ENCODE assay signal across 26 cellular contexts in the genomic region with DNA sequence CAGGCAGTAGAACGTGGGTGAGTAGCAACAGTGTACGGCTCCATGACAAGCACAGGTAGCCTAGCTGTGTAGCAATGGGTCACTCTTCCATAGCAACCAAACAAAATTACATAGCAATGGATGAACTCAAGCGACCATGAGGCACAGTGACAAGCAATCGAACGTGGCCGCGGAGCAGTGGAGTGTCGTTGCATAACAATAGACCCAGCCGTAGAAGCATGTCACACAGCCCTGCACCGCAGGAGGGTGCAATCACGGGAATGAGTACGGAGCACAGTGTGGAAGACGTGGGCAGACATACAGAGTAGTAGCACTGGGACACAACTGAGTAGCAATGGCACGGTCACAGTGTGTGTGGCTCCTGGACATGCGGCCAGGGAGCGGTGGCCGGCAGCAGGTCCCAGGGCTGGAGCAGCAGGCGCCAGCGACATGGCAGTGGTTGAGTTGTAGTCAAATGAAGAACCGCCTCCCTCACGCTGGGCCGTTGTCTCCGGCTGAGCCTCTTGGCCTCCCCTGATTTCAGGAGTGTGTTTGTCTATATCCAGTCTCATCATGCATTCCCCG.
DNase-seq lines count a peak whose midpoint lies in the region; ATAC-seq and TF ChIP-seq lines count a peak whose summit lies in the region.
"Had no signal": no experiment of that assay in that cellular context is flagged by ENCODE, and none has a peak within 500 bp of the region (broad histone marks: within the 10 kb centered on the region; RNA-seq: fewer than 3 reads in every experiment).

No MANE protein-coding gene starts in this region.

- CTCF ChIA-PET in HEK293T (lab: Yijun Ruan, JAX): interaction anchor here (0.6 kb wide), 1 partner anchor 38 kb away, joined by 4 read pairs; no protein-coding TSS in a partner anchor

- POLR2A ChIA-PET in HEK293T (lab: Yijun Ruan, JAX): no interaction called here

- peak; percentile 20 for DNase-seq in Right ventricle myocardium inferior (ENCODE audit: missing footprints)
- no peak for DNase-seq in Right ventricle myocardium superior
- peak; percentile 44 for DNase-seq in NCI-H69 (lab: John Stamatoyannopoulos, UW)
- peak; percentile 57 for DNase-seq in iPS-NIHi11 (ENCODE audit: low spot score)
- DNase-seq in HEK293T (ENCODE audit: extremely low spot score): no peak
- no peak for DNase-seq in SHP77 (lab: John Stamatoyannopoulos, UW)
- DNase-seq in hippocampal formation (lab: John Stamatoyannopoulos, UW): no peak
- no peak for DNase-seq in HUDEP-2 (lab: John Stamatoyannopoulos, UW; ENCODE audit: unreplicated experiment in 76 of 76)
- DNase-seq: activated B cell treated with CpG ODN at 0.5 μM for 24 hours; activated CD4-positive, alpha-beta T cell treated with anti-CD3 and anti-CD28 coated beads, Interleukin-2, amount 50 U/mL, for 1 hour; activated effector memory CD4-positive, alpha-beta T cell treated with anti-CD3 and anti-CD28 coated beads, Interleukin-2, amount 50 U/mL, for 16 hours; activated T-cell treated with anti-CD3 and anti-CD28 coated beads, Interleukin-2, amount 50 U/mL, for 24 hours; CD8-positive, alpha-beta T cell; gastrocnemius medialis; IMR-90; left colon; NCI-H1092 treated with DMSO at 0.1 percent for 48 hours; NCI-H187 treated with DMSO at 0.1 percent for 48 hours; NCI-H345; NCI-H82; Peyer's patch; SJCRH30; stimulated activated CD4-positive, alpha-beta T cell treated with anti-CD3 and anti-CD28 coated beads, Interleukin-1b, Interleukin-23, amount 100 ng/mL, for 48 hours; stimulated activated naive CD8-positive, alpha-beta T cell treated with anti-CD3 and anti-CD28 coated beads, Interleukin-15, Interleukin-2, amounts not matched to agents 100 U/mL and 50 U/mL, for 24 hours had no signal

- intact Hi-C loops in Right ventricle myocardium inferior (cut with DNase I) (loop anchor here (5.0 kb wide), 1 partner anchor 48 kb away; no protein-coding TSS in a partner anchor), Right ventricle myocardium superior (cut with DNase I) (no loop called here)

- ATAC-seq in Right ventricle myocardium inferior (no peak), Right ventricle myocardium superior (ENCODE audit: poor library complexity) (no peak)
- ATAC-seq: A549; CD8-positive, alpha-beta T cell; gastrocnemius medialis; left colon; right cardiac atrium; stimulated activated naive CD8-positive, alpha-beta T cell treated with anti-CD3 and anti-CD28 coated beads, Interleukin-15, Interleukin-2, amounts not matched to agents 100 U/mL and 50 U/mL, for 24 hours had no signal

TF ChIP-seq in HEK293T, 16 proteins besides CTCF, POLR2A, EP300 and RAD21:
- TF ChIP-seq L3MBTL2 (conservative IDR thresholded peaks at IDR 0.05) (no peak), HDGF (IDR thresholded peaks at IDR 0.05; ENCODE audit: borderline replicate concordance) (no peak), TARDBP (IDR thresholded peaks at IDR 0.05) (no peak), CTBP1 (IDR thresholded peaks at IDR 0.05; ENCODE audit: borderline replicate concordance) (no peak), ELF4 (IDR thresholded peaks at IDR 0.05) (no peak), FOXK2 (IDR thresholded peaks at IDR 0.05) (no peak), LEF1 (IDR thresholded peaks at IDR 0.05; ENCODE audit: borderline replicate concordance) (no peak), PKNOX1 (IDR thresholded peaks at IDR 0.05) (no peak), NFRKB (IDR thresholded peaks at IDR 0.05) (no peak), SP1 (IDR thresholded peaks at IDR 0.05) (no peak)

Comparison
In these comparisons a context has a peak if more than half of its experiments do, and no peak if none do; other contexts are left out.
1. DNase-seq: peak in Right ventricle myocardium inferior (single experiment), NCI-H69 (single experiment) and iPS-NIHi11 (single experiment); none in Right ventricle myocardium superior (single experiment), HEK293T (single experiment), SHP77 (0 of 2), hippocampal formation (0 of 2) and HUDEP-2 (0 of 76).